8 cellular contexts compared by ENCODE assay signal in the genomic region with DNA sequence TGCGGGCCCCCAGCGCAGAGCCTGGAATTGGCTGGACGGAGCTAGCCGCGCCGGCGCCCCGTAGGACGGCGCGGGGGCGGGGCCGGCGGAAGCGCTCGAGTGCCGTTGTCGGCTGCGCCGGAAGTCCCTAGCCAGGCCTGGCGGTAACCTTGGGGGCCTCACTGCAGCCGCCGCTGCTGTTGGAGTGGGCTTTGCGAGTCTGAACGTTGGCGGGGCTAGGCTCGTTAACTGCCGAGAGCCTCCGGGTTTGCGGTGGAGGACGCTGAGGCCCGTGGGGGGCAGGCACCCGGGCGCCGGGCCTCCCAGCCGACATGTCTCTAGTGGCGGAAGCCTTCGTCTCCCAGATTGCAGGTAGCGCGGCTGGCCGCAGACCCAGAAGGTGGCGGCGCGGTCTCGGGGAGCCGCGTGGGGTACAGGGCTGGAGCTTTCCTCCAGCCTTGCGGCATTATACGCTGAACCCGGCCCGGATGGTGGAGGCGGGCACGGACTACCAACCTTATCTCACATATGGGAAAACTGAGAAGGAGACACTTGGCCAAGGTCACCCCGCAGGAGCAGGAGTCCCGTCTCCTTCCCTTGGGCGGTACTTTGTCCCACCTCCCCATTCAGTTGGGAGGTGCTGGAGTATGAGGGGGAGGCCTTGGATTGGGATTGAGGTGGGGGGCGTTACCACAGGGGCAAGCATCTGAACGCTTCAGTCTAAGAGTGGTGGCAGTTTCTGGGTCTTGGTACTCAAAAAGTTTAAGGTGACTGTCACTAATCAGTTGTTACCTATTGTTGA. TPM values are rescaled to one million over a fixed set of nuclear protein-coding genes. Genes with fewer than 3 reads are reported as not detected.
A peak's percentile ranks its signal among the peaks of the same experiment; 100 is the strongest.
DNase-seq lines count a peak whose midpoint lies in the region; ATAC-seq and TF ChIP-seq lines count a peak whose summit lies in the region.

A gene (plus strand): TSS at position 124 of the 781 bp plus-strand sequence. CDS start 188 bp downstream, at position 312.

- in situ Hi-C loops in IMR-90 (cut with MboI; ENCODE audit: low sequenced_read_pairs) = no loop called here

- peak within 1 kb of the TSS; percentile 77 for H3K4ac ChIP-seq in IMR-90 (ENCODE audit: low read depth, low read length)

- no peaks in the 10 kb centered on the region; the same call in 1 of the 2 replicates for H3K27me3 ChIP-seq in IMR-90 (ENCODE audit: control insufficient read depth, insufficient read depth, low read length)
- H3K27me3 ChIP-seq in PC-3 (ENCODE audit: low read length) = no peaks in the 10 kb centered on the region
- no peaks in the 10 kb centered on the region for H3K27me3 ChIP-seq in muscle layer of colon (ENCODE audit: control insufficient read depth in 1 of 2, insufficient read depth in 2 of 2, low read length in 2 of 2)

- WGBS in IMR-90 (ENCODE audit: extremely low coverage in 2 of 2, insufficient read length in 1 of 2), 2 experiments = 1% methylated on average over 23 of the region's 58 CpGs; no CpG with 5 or more reads in 1 of the 2 experiments

- 0 out of 2 replicates have a peak, but pooled peaks have one; percentile 39 for TF ChIP-seq POLR2A in IMR-90 (IDR thresholded peaks at IDR 0.05; ENCODE audit: low read depth, low read length)
- peak; percentile 79 for TF ChIP-seq POLR2A in erythroblast (IDR thresholded peaks at IDR 0.05; ENCODE audit: low read length)

- CTCF ChIA-PET in IMR-90 (lab: Yijun Ruan, JAX) = interaction anchor here (1.1 to 1.2 kb wide), 2 partner anchors 178 to 185 kb away, joined by 4 read pairs; no protein-coding TSS in a partner anchor
- CTCF ChIA-PET in PC-3 (lab: Charles Lee) = interaction anchor here (1.0 kb wide), 1 partner anchor 186 kb away, joined by 3 read pairs; no protein-coding TSS in a partner anchor

- peak within 1 kb of the TSS; percentile 87; the same call in 1 of the 2 replicates for H3K23ac ChIP-seq in IMR-90 (ENCODE audit: low read depth, low read length)

- peak within 1 kb of the TSS; percentile 87 for H4K5ac ChIP-seq in IMR-90 (ENCODE audit: low read depth, low read length)

- no peak for TF ChIP-seq RAD21 in IMR-90 (IDR thresholded peaks at IDR 0.05; ENCODE audit: low read length)

- BruUV-seq in IMR-90 (replicated peaks; lab: Mats Ljungman, UMichigan) (no TSS peak), PC-3 (replicated peaks; lab: Mats Ljungman, UMichigan) (TSS peak; percentile 54)

- TF ChIP-seq CTCF in IMR-90 (conservative IDR thresholded peaks at IDR 0.05; ENCODE audit: low read depth, low read length) = no peak
- TF ChIP-seq CTCF in PC-3 (conservative IDR thresholded peaks at IDR 0.05; ENCODE audit: low read depth, low read length) = no peak

- H4K8ac ChIP-seq in IMR-90 (ENCODE audit: low read depth in 2 of 2, low read length in 2 of 2) = peak within 1 kb of the TSS; percentile 92 to 94

- H3K36me3 ChIP-seq in IMR-90 (ENCODE audit: control insufficient read depth, insufficient read depth, low read length) = no peaks in the 10 kb centered on the region
- no peaks in the 10 kb centered on the region for H3K36me3 ChIP-seq in PC-3 (ENCODE audit: low read depth, low read length)
- no peaks in the 10 kb centered on the region for H3K36me3 ChIP-seq in muscle layer of colon (ENCODE audit: insufficient read depth, low read length)

- H2AK5ac ChIP-seq in IMR-90 (ENCODE audit: low read depth, low read length) = peak within 1 kb of the TSS; percentile 67; the same call in 1 of the 2 replicates

- no peaks in the 10 kb centered on the region for H3K9me1 ChIP-seq in IMR-90 (ENCODE audit: insufficient read depth, low read length)

- peak within 1 kb of the TSS; percentile 51; the same call in 1 of the 2 replicates for H2BK120ac ChIP-seq in IMR-90 (ENCODE audit: low read depth, low read length)

- H3K79me2 ChIP-seq in PC-3 (ENCODE audit: low read length) = peaks cover 53% of the 10 kb centered on the region

- H4K91ac ChIP-seq in IMR-90 (ENCODE audit: insufficient read depth, low read depth, low read length) = peak within 1 kb of the TSS; percentile 86

- dilution Hi-C loops in IMR-90 (cut with HindIII; ENCODE audit: low sequenced_read_pairs, unreplicated experiment) = no loop called here

- peak within 1 kb of the TSS; percentile 97 for H3K9ac ChIP-seq in IMR-90 (ENCODE audit: low read depth, low read length)
- peak within 1 kb of the TSS; percentile 98 for H3K9ac ChIP-seq in PC-3 (ENCODE audit: low read length)
- peak within 1 kb of the TSS; percentile 99 for H3K9ac ChIP-seq in muscle layer of colon (ENCODE audit: low read length)

- peak within 1 kb of the TSS; percentile 76 for H2BK5ac ChIP-seq in IMR-90 (ENCODE audit: low read depth, low read length, poor library complexity, severe bottlenecking)

- peak within 1 kb of the TSS; percentile 78; the same call in 1 of the 2 replicates for H3K18ac ChIP-seq in IMR-90 (ENCODE audit: low read depth, low read length)

- peak within 1 kb of the TSS; percentile 86 for H2AK9ac ChIP-seq in IMR-90 (replicated peaks; ENCODE audit: low read depth, low read length, poor library complexity)

- H3K9me2 ChIP-seq in PC-3 (replicated peaks; ENCODE audit: low read length) = no peaks in the 10 kb centered on the region

- H2BK15ac ChIP-seq in IMR-90 (ENCODE audit: low read depth, low read length) = 0 out of 3 replicates have a peak within 1 kb of the TSS, but pooled peaks have one; percentile 7

- H3K56ac ChIP-seq in IMR-90 (ENCODE audit: extremely low read depth, insufficient read depth, low read length) = peak within 1 kb of the TSS; percentile 51; the same call in 1 of the 2 replicates

- peak within 1 kb of the TSS; percentile 97 for H2AFZ ChIP-seq in IMR-90 (replicated peaks; ENCODE audit: low read length, poor library complexity)
- peak within 1 kb of the TSS; percentile 97 for H2AFZ ChIP-seq in PC-3 (ENCODE audit: low read length)

- H3K79me1 ChIP-seq in IMR-90 (ENCODE audit: low read depth in 1 of 2, low read length in 2 of 2) = peaks cover 9 to 14% of the 10 kb centered on the region in 2 experiments

- H3K4me2 ChIP-seq in IMR-90 (ENCODE audit: low read depth, low read length) (peak within 1 kb of the TSS; percentile 97), PC-3 (ENCODE audit: low read length) (peak within 1 kb of the TSS; percentile 88)

- H3K4me1 ChIP-seq in IMR-90 (ENCODE audit: control insufficient read depth, insufficient read depth, low read length) (no peaks in the 10 kb centered on the region), PC-3 (ENCODE audit: insufficient read depth, low read length) (peaks cover 6% of the 10 kb centered on the region; the same call in 1 of the 2 replicates), muscle layer of colon (ENCODE audit: insufficient read depth, low read length) (peaks cover 16% of the 10 kb centered on the region)

- POLR2A ChIA-PET in IMR-90 (lab: Charles Lee; ENCODE audit: unreplicated experiment) (interaction anchor here (0.6 kb wide), 1 partner anchor 175 kb away, joined by 3 read pairs; no protein-coding TSS in a partner anchor), PC-3 (lab: Charles Lee; ENCODE audit: unreplicated experiment) (interaction anchor here (0.6 kb wide), 1 partner anchor 103 kb away, joined by 4 read pairs; no protein-coding TSS in a partner anchor)

- H4K20me1 ChIP-seq in IMR-90 (ENCODE audit: insufficient read depth, low read length) = no peaks in the 10 kb centered on the region
- peaks cover 20% of the 10 kb centered on the region; the same call in 1 of the 2 replicates for H4K20me1 ChIP-seq in PC-3 (ENCODE audit: low read length)

- H3K14ac ChIP-seq in IMR-90 (replicated peaks; ENCODE audit: low read depth, low read length) = peak within 1 kb of the TSS; percentile 76

- DNase-seq in DMS153 (lab: John Stamatoyannopoulos, UW) = peak; percentile 72
- DNase-seq in IMR-90 = peak; percentile 57
- DNase-seq in PC-3 = peak; percentile 76
- peak; percentile 74 for DNase-seq in activated T-cell treated with anti-CD3 and anti-CD28 coated beads for 48 hours (ENCODE audit: low read depth)
- peak; percentile 85 to 87 for DNase-seq in erythroblast (lab: John Stamatoyannopoulos, UW)
- peak; percentile 43 to 61 for DNase-seq in stimulated activated CD8-positive, alpha-beta memory T cell treated with anti-CD3 and anti-CD28 coated beads, Interleukin-7, amount 100 ng/mL, for 4 hours (ENCODE audit: low read depth in 2 of 2)

- H3F3A ChIP-seq in PC-3 (ENCODE audit: low read length, unreplicated experiment) = no peaks in the 10 kb centered on the region

- H3K4me3 ChIP-seq in IMR-90 (ENCODE audit: insufficient read depth, low read depth, low read length) (peak within 1 kb of the TSS; percentile 98), PC-3 (ENCODE audit: low read length) (peak within 1 kb of the TSS; percentile 94), muscle layer of colon (ENCODE audit: low read depth in 1 of 2, low read length in 2 of 2) (peak within 1 kb of the TSS; percentile 82 to 98)

- intact Hi-C loops in IMR-90 (cut with micrococcal nuclease) (loop anchor here (1.0 kb wide), 1 partner anchor 185 kb away; no protein-coding TSS in a partner anchor), PC-3 (cut with micrococcal nuclease) (loop anchor here (2.0 kb wide), 3 partner anchors 133 to 369 kb away; no protein-coding TSS in a partner anchor)

- H3K27ac ChIP-seq in IMR-90 (ENCODE audit: insufficient read depth, low read length) = peak within 1 kb of the TSS; percentile 90
- peak within 1 kb of the TSS; percentile 66 for H3K27ac ChIP-seq in PC-3 (ENCODE audit: low read length)
- peak within 1 kb of the TSS; percentile 91 for H3K27ac ChIP-seq in muscle layer of colon (ENCODE audit: low read depth, low read length)

- no peaks in the 10 kb centered on the region for H3K9me3 ChIP-seq in IMR-90 (ENCODE audit: control insufficient read depth, insufficient read depth, low read length)
- H3K9me3 ChIP-seq in PC-3 (ENCODE audit: low read length) = no peaks in the 10 kb centered on the region
- H3K9me3 ChIP-seq in muscle layer of colon (ENCODE audit: low read length) = no peaks in the 10 kb centered on the region

- H2BK20ac ChIP-seq in IMR-90 (ENCODE audit: low read depth, low read length) = no peak within 1 kb of the TSS

- ATAC-seq in GM21526 (IDR thresholded peaks at IDR 0.05; ENCODE audit: low FRiP score, unreplicated experiment) = peak; percentile 96
- ATAC-seq in IMR-90 (ENCODE audit: low read depth) = peak; percentile 99
- peak; percentile 94 for ATAC-seq in PC-3

TF ChIP-seq in IMR-90, 13 proteins besides CTCF, POLR2A, EP300 and RAD21:
- TF ChIP-seq BHLHE40 (IDR thresholded peaks at IDR 0.05; ENCODE audit: low read depth, low read length) = no peak
- TF ChIP-seq MAZ (IDR thresholded peaks at IDR 0.05; ENCODE audit: borderline replicate concordance, low read depth, low read length) = peak; percentile 80; the same call in 1 of the 2 replicates

RNA-seq across cellular contexts. Expression of the gene that starts here (rescaled TPM):
- total RNA-seq in IMR-90 (2012; rRNA removed) (24.9 and 27.2 TPM in 2 replicates), PC-3 (2014; rRNA removed) (33.3 and 54.5 TPM in 2 replicates)
- polyA plus RNA-seq in IMR-90 (2012; rRNA removed) = 31.7 and 37.8 TPM in 2 replicates
- 10.9 and 15.3 TPM in 2 replicates for polyA plus RNA-seq in IMR-90 (2012; cell fraction: cytosol; rRNA removed)
- 5.4 and 49.3 TPM in 2 replicates for polyA plus RNA-seq in IMR-90 (2012; cell fraction: nucleus; rRNA removed; ENCODE audit: low replicate concordance)

Comparison
In these comparisons a context has a peak if more than half of its experiments do, and no peak if none do; other contexts are left out.
1. Peak in every context shown above with its lines: DNase-seq, ATAC-seq, H3K4me3 ChIP-seq and H3K27ac ChIP-seq.